Comparison of ENCODE assay signal across 32 cellular contexts in genomic region chr6:82330171-82330804, GRCh38. TPM values are rescaled to one million over a fixed set of nuclear protein-coding genes. Genes with fewer than 3 reads are reported as not detected.
"Had no signal": no experiment of that assay in that cellular context is flagged by ENCODE, and none has a peak within 500 bp of the region (broad histone marks: within the 10 kb centered on the region; RNA-seq: fewer than 3 reads in every experiment).

No MANE protein-coding gene starts in this region.

- H3K27me3 ChIP-seq: body of pancreas, esophagus muscularis mucosa had no signal

- H3K36me3 ChIP-seq: adrenal gland, esophagus muscularis mucosa had no signal

- H3K36me3 Mint-ChIP-seq: activated CD4-positive, alpha-beta memory T cell treated with anti-CD3 and anti-CD28 coated beads for 36 hours; activated CD8-positive, alpha-beta memory T cell treated with anti-CD3 and anti-CD28 coated beads, Interleukin-2, amount 10 ng/mL, durations not matched to agents 7 days and 5 days; activated naive CD4-positive, alpha-beta T cell treated with anti-CD3 and anti-CD28 coated beads, Interleukin-2, amount 50 U/mL, for 24 hours; activated naive CD8-positive, alpha-beta T cell treated with anti-CD3 and anti-CD28 coated beads for 36 hours had no signal

- ATAC-seq: activated CD4-positive, alpha-beta T cell treated with anti-CD3 and anti-CD28 coated beads for 36 hours; activated CD8-positive, alpha-beta memory T cell treated with anti-CD3 and anti-CD28 coated beads, Interleukin-2, amount 10 ng/mL, durations not matched to agents 7 days and 5 days; activated CD8-positive, alpha-beta T cell treated with anti-CD3 and anti-CD28 coated beads, Interleukin-2, amount 10 ng/mL, durations not matched to agents 7 days and 5 days; activated naive CD8-positive, alpha-beta T cell treated with anti-CD3 and anti-CD28 coated beads, Interleukin-2, amount 50 U/mL, for 24 hours; body of pancreas; effector memory CD8-positive, alpha-beta T cell had no signal

- H3K4me1 Mint-ChIP-seq: activated CD4-positive, alpha-beta T cell treated with anti-CD3 and anti-CD28 coated beads for 36 hours; activated CD4-positive, alpha-beta T cell treated with anti-CD3 and anti-CD28 coated beads, Interleukin-2, amount 10 ng/mL, durations not matched to agents 24 days and 14 days; activated CD8-positive, alpha-beta memory T cell treated with anti-CD3 and anti-CD28 coated beads, Interleukin-2, amount 10 ng/mL, durations not matched to agents 7 days and 5 days; activated naive CD4-positive, alpha-beta T cell treated with anti-CD3 and anti-CD28 coated beads, Interleukin-2, amount 50 U/mL, for 24 hours; activated naive CD8-positive, alpha-beta T cell treated with anti-CD3 and anti-CD28 coated beads for 36 hours; activated naive CD8-positive, alpha-beta T cell treated with anti-CD3 and anti-CD28 coated beads, Interleukin-2, amount 50 U/mL, for 24 hours had no signal

- FAIRE-seq: colon, frontal cortex had no signal

- H3K9me3 ChIP-seq: adrenal gland, body of pancreas, esophagus muscularis mucosa had no signal

- H3K27ac ChIP-seq: adrenal gland, body of pancreas had no signal

- DNase-seq: activated CD4-positive, alpha-beta memory T cell treated with anti-CD3 and anti-CD28 coated beads for 36 hours; activated CD4-positive, alpha-beta T cell treated with anti-CD3 and anti-CD28 coated beads for 36 hours; activated CD4-positive, alpha-beta T cell treated with anti-CD3 and anti-CD28 coated beads, Interleukin-2, amount 10 ng/mL, durations not matched to agents 24 days and 14 days; activated CD4-positive, CD25-positive, alpha-beta regulatory T cell; activated CD4-positive, CD25-positive, alpha-beta regulatory T cell treated with anti-CD3 and anti-CD28 coated beads, Interleukin-2, amount 50 U/mL, for 72 hours; activated CD8-positive, alpha-beta memory T cell treated with anti-CD3 and anti-CD28 coated beads, Interleukin-2, amount 10 ng/mL, durations not matched to agents 7 days and 5 days; activated CD8-positive, alpha-beta memory T cell treated with anti-CD3 and anti-CD28 coated beads, Interleukin-2, amount 50 U/mL, for 4 hours; activated CD8-positive, alpha-beta T cell treated with anti-CD3 and anti-CD28 coated beads, Interleukin-2, amount 10 ng/mL, durations not matched to agents 7 days and 5 days; activated effector memory CD4-positive, alpha-beta T cell treated with anti-CD3 and anti-CD28 coated beads, Interleukin-2, amount 50 U/mL, for 16 hours; activated naive CD4-positive, alpha-beta T cell treated with anti-CD3 and anti-CD28 coated beads for 36 hours; activated naive CD8-positive, alpha-beta T cell treated with anti-CD3 and anti-CD28 coated beads for 36 hours; activated naive CD8-positive, alpha-beta T cell treated with anti-CD3 and anti-CD28 coated beads, Interleukin-2, amount 50 U/mL, for 24 hours; activated T-cell treated with anti-CD3 and anti-CD28 coated beads, Interleukin-2, amount 50 U/mL, for 1 hour; activated T-cell treated with anti-CD3 and anti-CD28 coated beads, Interleukin-2, amount 50 U/mL, for 48 hours; adrenal gland; amygdala; aorta; body of pancreas; caudate nucleus; cortex of kidney; dermis blood vessel endothelial cell; effector CD4-positive, alpha-beta T cell; effector memory CD8-positive, alpha-beta T cell; erythroblast; head of caudate nucleus; T-helper 2 cell had no signal

- H3K4me3 Mint-ChIP-seq: activated CD4-positive, alpha-beta memory T cell treated with anti-CD3 and anti-CD28 coated beads for 36 hours; activated CD4-positive, alpha-beta T cell treated with anti-CD3 and anti-CD28 coated beads for 36 hours; activated CD4-positive, alpha-beta T cell treated with anti-CD3 and anti-CD28 coated beads, Interleukin-2, amount 10 ng/mL, durations not matched to agents 24 days and 14 days; activated CD8-positive, alpha-beta memory T cell treated with anti-CD3 and anti-CD28 coated beads, Interleukin-2, amount 10 ng/mL, durations not matched to agents 7 days and 5 days; activated CD8-positive, alpha-beta T cell treated with anti-CD3 and anti-CD28 coated beads, Interleukin-2, amount 10 ng/mL, durations not matched to agents 7 days and 5 days; activated naive CD4-positive, alpha-beta T cell treated with anti-CD3 and anti-CD28 coated beads for 36 hours; activated naive CD4-positive, alpha-beta T cell treated with anti-CD3 and anti-CD28 coated beads, Interleukin-2, amount 50 U/mL, for 24 hours; activated naive CD8-positive, alpha-beta T cell treated with anti-CD3 and anti-CD28 coated beads for 36 hours; activated naive CD8-positive, alpha-beta T cell treated with anti-CD3 and anti-CD28 coated beads, Interleukin-2, amount 50 U/mL, for 24 hours; activated T-helper 1 cell treated with anti-CD3 and anti-CD28 coated beads, Interleukin-12 subunit alpha, Interleukin-12 subunit beta, Interleukin-2, Interleukin-4 antibody, amounts not matched to agents 30 ng/mL and 10 ng/mL and 1 ng/mL, durations not matched to agents 14 hours and 24 hours and 36 hours; effector memory CD8-positive, alpha-beta T cell had no signal

- H3K9me3 Mint-ChIP-seq: activated CD4-positive, alpha-beta memory T cell treated with anti-CD3 and anti-CD28 coated beads for 36 hours; activated CD4-positive, alpha-beta T cell treated with anti-CD3 and anti-CD28 coated beads, Interleukin-2, amount 10 ng/mL, durations not matched to agents 24 days and 14 days; activated naive CD4-positive, alpha-beta T cell treated with anti-CD3 and anti-CD28 coated beads for 36 hours; activated naive CD4-positive, alpha-beta T cell treated with anti-CD3 and anti-CD28 coated beads, Interleukin-2, amount 50 U/mL, for 24 hours; activated naive CD8-positive, alpha-beta T cell treated with anti-CD3 and anti-CD28 coated beads for 36 hours; activated naive CD8-positive, alpha-beta T cell treated with anti-CD3 and anti-CD28 coated beads, Interleukin-2, amount 50 U/mL, for 24 hours; activated T-helper 1 cell treated with anti-CD3 and anti-CD28 coated beads, Interleukin-12 subunit alpha, Interleukin-12 subunit beta, Interleukin-2, Interleukin-4 antibody, amounts not matched to agents 30 ng/mL and 10 ng/mL and 1 ng/mL, durations not matched to agents 14 hours and 24 hours and 36 hours; activated T-helper 2 cell treated with anti-CD3 and anti-CD28 coated beads, Interferon-gamma antibody, Interleukin-2, Interleukin-4, amounts not matched to agents 10 μg/mL and 5 μg/mL and 100 μg/mL, durations not matched to agents 14 hours and 24 hours and 36 hours had no signal

- H3K27ac Mint-ChIP-seq: activated CD4-positive, alpha-beta memory T cell treated with anti-CD3 and anti-CD28 coated beads for 36 hours; activated CD4-positive, alpha-beta T cell treated with anti-CD3 and anti-CD28 coated beads for 36 hours; activated CD4-positive, alpha-beta T cell treated with anti-CD3 and anti-CD28 coated beads, Interleukin-2, amount 10 ng/mL, durations not matched to agents 24 days and 14 days; activated CD8-positive, alpha-beta memory T cell treated with anti-CD3 and anti-CD28 coated beads, Interleukin-2, amount 10 ng/mL, durations not matched to agents 7 days and 5 days; activated CD8-positive, alpha-beta T cell treated with anti-CD3 and anti-CD28 coated beads, Interleukin-2, amount 10 ng/mL, durations not matched to agents 7 days and 5 days; activated naive CD4-positive, alpha-beta T cell treated with anti-CD3 and anti-CD28 coated beads for 36 hours; activated naive CD4-positive, alpha-beta T cell treated with anti-CD3 and anti-CD28 coated beads, Interleukin-2, amount 50 U/mL, for 24 hours; activated naive CD8-positive, alpha-beta T cell treated with anti-CD3 and anti-CD28 coated beads for 36 hours; activated naive CD8-positive, alpha-beta T cell treated with anti-CD3 and anti-CD28 coated beads, Interleukin-2, amount 50 U/mL, for 24 hours; activated T-helper 1 cell treated with anti-CD3 and anti-CD28 coated beads, Interleukin-12 subunit alpha, Interleukin-12 subunit beta, Interleukin-2, Interleukin-4 antibody, amounts not matched to agents 30 ng/mL and 10 ng/mL and 1 ng/mL, durations not matched to agents 14 hours and 24 hours and 36 hours; activated T-helper 2 cell treated with anti-CD3 and anti-CD28 coated beads, Interferon-gamma antibody, Interleukin-2, Interleukin-4, amounts not matched to agents 10 μg/mL and 5 μg/mL and 100 μg/mL, durations not matched to agents 14 hours and 24 hours and 36 hours; effector memory CD8-positive, alpha-beta T cell had no signal

- H3K4me1 ChIP-seq: adrenal gland, body of pancreas had no signal

- H3K4me3 ChIP-seq: adrenal gland, body of pancreas, esophagus muscularis mucosa had no signal

RNA-seq across cellular contexts. Expression of gene TPBG, which starts 33.3 kb away (rescaled TPM):
- total RNA-seq: activated CD4-positive, alpha-beta T cell treated with anti-CD3 and anti-CD28 coated beads, Interleukin-2, amount 10 ng/mL, durations not matched to agents 24 days and 14 days; activated CD8-positive, alpha-beta memory T cell treated with anti-CD3 and anti-CD28 coated beads, Interleukin-2, amount 10 ng/mL, durations not matched to agents 7 days and 5 days; activated CD8-positive, alpha-beta T cell treated with anti-CD3 and anti-CD28 coated beads, Interleukin-2, amount 10 ng/mL, durations not matched to agents 7 days and 5 days; activated naive CD8-positive, alpha-beta T cell treated with anti-CD3 and anti-CD28 coated beads for 36 hours; activated T-helper 1 cell treated with anti-CD3 and anti-CD28 coated beads, Interleukin-12 subunit alpha, Interleukin-12 subunit beta, Interleukin-2, Interleukin-4 antibody, amounts not matched to agents 30 ng/mL and 10 ng/mL and 1 ng/mL, durations not matched to agents 14 hours and 24 hours and 36 hours; activated T-helper 2 cell treated with anti-CD3 and anti-CD28 coated beads, Interferon-gamma antibody, Interleukin-2, Interleukin-4, amounts not matched to agents 10 μg/mL and 5 μg/mL and 100 μg/mL, durations not matched to agents 14 hours and 24 hours and 36 hours had no signal
